19 cellular contexts compared by ENCODE assay signal in genomic region chr11:12289667-12290476, GRCh38.
DNase-seq lines count a peak whose midpoint lies in the region; ATAC-seq, FAIRE-seq and TF ChIP-seq lines count a peak whose summit lies in the region.
"Had no signal": no experiment of that assay in that cellular context is flagged by ENCODE, and none has a peak within 500 bp of the region (broad histone marks: within the 10 kb centered on the region; RNA-seq: fewer than 3 reads in every experiment).

No MANE protein-coding gene starts in this region.

- H3K4me1 ChIP-seq in BLaER1: peaks cover 66% of the 10 kb centered on the region
- H3K4me1 ChIP-seq: neural progenitor cell had no signal

- no peak for FAIRE-seq in RCC 7860 (lab: Jason Lieb, UNC)
- FAIRE-seq: HTR-8/SVneo had no signal

- peak overlapping the region; percentile 83 for H3K27ac ChIP-seq in BLaER1
- H3K27ac ChIP-seq: esophagus squamous epithelium, neural progenitor cell, thyroid gland had no signal

- no peak for TF ChIP-seq CTCF in NB4 (IDR thresholded peaks at IDR 0.05; ENCODE audit: low read depth, low read length)
- no peak for TF ChIP-seq CTCF in lower leg skin (IDR thresholded peaks at IDR 0.05)

- intact Hi-C loops in lower leg skin (cut with DNase I; ENCODE audit: low total_unique reads): no loop called here

- TF ChIP-seq POLR2A in NB4 (IDR thresholded peaks at IDR 0.05; ENCODE audit: extremely low read depth, insufficient read length) (no peak), lower leg skin (IDR thresholded peaks at IDR 0.05) (no peak)

- peak overlapping the region; percentile 51; the same call in 1 of the 2 replicates for H3K4me3 ChIP-seq in BLaER1
- no peak overlapping the region for H3K4me3 ChIP-seq in NB4 (ENCODE audit: low read depth, low read length)
- H3K4me3 ChIP-seq in lower leg skin (ENCODE audit: low read depth, poor library complexity, severe bottlenecking): no peak overlapping the region
- H3K4me3 ChIP-seq: esophagus squamous epithelium, GM23248, mucosa of descending colon, neural progenitor cell, thyroid gland had no signal

- H3K4me2 ChIP-seq in BLaER1: peak overlapping the region; percentile 96
- H3K4me2 ChIP-seq: neural progenitor cell had no signal

- H3K9ac ChIP-seq in BLaER1: no peak overlapping the region; the same call in 1 of the 2 replicates
- H3K9ac ChIP-seq: neural progenitor cell had no signal

- H3K27me3 ChIP-seq in BLaER1: no peaks in the 10 kb centered on the region
- H3K27me3 ChIP-seq: esophagus squamous epithelium, neural progenitor cell, thyroid gland had no signal

- peaks cover 5% of the 10 kb centered on the region; the same call in 1 of the 2 replicates for H3K9me3 ChIP-seq in BLaER1
- H3K9me3 ChIP-seq: esophagus squamous epithelium, mucosa of descending colon, thyroid gland had no signal

- H3K36me3 ChIP-seq in BLaER1: no peaks in the 10 kb centered on the region
- H3K36me3 ChIP-seq: esophagus squamous epithelium, neural progenitor cell, thyroid gland had no signal

- H4K20me1 ChIP-seq in BLaER1: no peaks in the 10 kb centered on the region

- DNase-seq in AG08396 (ENCODE audit: low spot score) (peak; percentile 1), NB4 (ENCODE audit: low read depth) (peak; percentile 19), lower leg skin (ENCODE audit: low spot score in 2 of 2) (peak; percentile 11 to 36), NCI-H524 (lab: John Stamatoyannopoulos, UW) (no peak), RCC 7860 (ENCODE audit: low spot score) (no peak)
- DNase-seq: AML-193; COR-L47; esophagus squamous epithelium; GM23248; mucosa of descending colon; NCI-H1436 treated with DMSO at 0.1 percent for 48 hours; NCI-H748 treated with DMSO at 0.1 percent for 48 hours; Right ventricle myocardium superior; stimulated activated CD8-positive, alpha-beta memory T cell treated with anti-CD3 and anti-CD28 coated beads, Interleukin-4, amount 100 ng/mL, for 48 hours; thyroid gland had no signal

- 92 to 93% methylated on average over 7 of the region's 7 CpGs for WGBS in lower leg skin, 2 donors

- ATAC-seq in HG03571 (IDR thresholded peaks at IDR 0.05; ENCODE audit: unreplicated experiment): no peak
- ATAC-seq: mucosa of descending colon had no signal

Comparison
In these comparisons a context has a peak if more than half of its experiments do, and no peak if none do; other contexts are left out.
1. DNase-seq: peak in AG08396 (single experiment), NB4 (single experiment) and lower leg skin (2 of 2); none in NCI-H524 (0 of 2) and RCC 7860 (single experiment).